In the genomic region with DNA sequence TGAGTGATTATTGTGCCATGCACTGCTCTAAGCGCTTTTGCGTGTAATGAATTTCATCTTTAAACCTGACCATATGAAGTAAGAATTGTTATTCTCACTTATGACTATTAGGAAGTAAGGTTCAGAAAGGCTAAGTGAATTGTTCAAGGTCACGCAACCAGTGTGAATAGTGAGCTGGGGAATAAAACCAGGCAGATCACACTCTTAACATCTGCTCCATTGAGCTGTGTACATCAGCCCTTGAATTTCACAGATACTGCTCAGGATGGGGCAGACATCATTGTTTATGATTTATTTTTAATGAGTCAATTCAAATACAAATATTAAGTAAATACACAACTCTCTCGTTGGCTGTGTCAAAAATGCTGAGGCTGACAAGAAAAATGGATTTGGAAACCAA, we compare ENCODE assay signal across 12 cellular contexts.
"Had no signal": no experiment of that assay in that cellular context is flagged by ENCODE, and none has a peak within 500 bp of the region (broad histone marks: within the 10 kb centered on the region; RNA-seq: fewer than 3 reads in every experiment).

No MANE protein-coding gene starts in this region.

- H3K9me3 ChIP-seq: gastrocnemius medialis, heart left ventricle, thoracic aorta had no signal

- H3K4me3 ChIP-seq: gastrocnemius medialis, heart left ventricle, thoracic aorta had no signal

- H3K27me3 ChIP-seq: gastrocnemius medialis, heart left ventricle had no signal

- H3K36me3 ChIP-seq: WERI-Rb-1 had no signal

- DNase-seq: activated CD4-positive, alpha-beta T cell treated with anti-CD3 and anti-CD28 coated beads, Interleukin-2, amount 50 U/mL, for 48 hours; activated naive CD4-positive, alpha-beta T cell treated with anti-CD3 and anti-CD28 coated beads for 36 hours; activated naive CD8-positive, alpha-beta T cell treated with anti-CD3 and anti-CD28 coated beads, Interleukin-2, amount 50 U/mL, for 24 hours; aorta; dermis blood vessel endothelial cell; gastrocnemius medialis; heart left ventricle; stimulated activated CD4-positive, alpha-beta T cell treated with anti-CD3 and anti-CD28 coated beads, Interleukin-12 subunit alpha, Interleukin-12 subunit beta, amount 100 ng/mL, for 4 hours; stimulated activated CD4-positive, alpha-beta T cell treated with anti-CD3 and anti-CD28 coated beads, Interleukin-2, amount 100 ng/mL, for 24 hours; WERI-Rb-1 had no signal

- H3K27ac ChIP-seq: gastrocnemius medialis, heart left ventricle, parathyroid adenoma, thoracic aorta, WERI-Rb-1 had no signal

- H3K9ac ChIP-seq: parathyroid adenoma had no signal

- H2AFZ ChIP-seq: parathyroid adenoma had no signal
